1 cellular context compared by ENCODE assay signal in the genomic region with DNA sequence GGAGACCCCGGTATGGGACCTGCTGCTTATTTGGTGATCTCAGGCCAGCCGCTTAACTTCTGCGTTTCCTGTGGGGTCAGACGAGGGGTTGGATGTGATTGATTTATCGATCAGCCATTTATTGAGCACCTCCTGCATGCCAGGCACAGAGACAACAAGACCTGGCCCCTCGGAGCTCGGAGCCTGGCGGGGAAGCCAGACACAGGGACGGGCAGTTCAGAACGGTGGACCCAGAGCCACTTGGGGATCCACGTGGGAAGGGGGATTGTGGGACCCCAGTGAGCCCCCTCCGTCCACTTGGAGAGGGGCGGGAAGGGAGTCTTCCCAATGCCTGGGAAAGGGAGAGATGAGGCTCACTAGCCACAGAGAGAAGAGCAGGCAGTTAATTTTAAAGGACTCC.
TF ChIP-seq lines count a peak whose summit lies in the region.

No MANE protein-coding gene starts in this region.

TF ChIP-seq in WTC11, 78 proteins besides CTCF, POLR2A, EP300 and RAD21 (continued from another document):
- TF ChIP-seq ZNF281 (CRISPR knock-in tag; IDR thresholded peaks at IDR 0.05) (no peak), ZNF219 (CRISPR knock-in tag; IDR thresholded peaks at IDR 0.05; ENCODE audit: borderline replicate concordance) (no peak), CREB1 (CRISPR knock-in tag; IDR thresholded peaks at IDR 0.05) (no peak), ZNF423 (CRISPR knock-in tag; IDR thresholded peaks at IDR 0.05) (no peak)
- TF ChIP-seq, protein P1, sequence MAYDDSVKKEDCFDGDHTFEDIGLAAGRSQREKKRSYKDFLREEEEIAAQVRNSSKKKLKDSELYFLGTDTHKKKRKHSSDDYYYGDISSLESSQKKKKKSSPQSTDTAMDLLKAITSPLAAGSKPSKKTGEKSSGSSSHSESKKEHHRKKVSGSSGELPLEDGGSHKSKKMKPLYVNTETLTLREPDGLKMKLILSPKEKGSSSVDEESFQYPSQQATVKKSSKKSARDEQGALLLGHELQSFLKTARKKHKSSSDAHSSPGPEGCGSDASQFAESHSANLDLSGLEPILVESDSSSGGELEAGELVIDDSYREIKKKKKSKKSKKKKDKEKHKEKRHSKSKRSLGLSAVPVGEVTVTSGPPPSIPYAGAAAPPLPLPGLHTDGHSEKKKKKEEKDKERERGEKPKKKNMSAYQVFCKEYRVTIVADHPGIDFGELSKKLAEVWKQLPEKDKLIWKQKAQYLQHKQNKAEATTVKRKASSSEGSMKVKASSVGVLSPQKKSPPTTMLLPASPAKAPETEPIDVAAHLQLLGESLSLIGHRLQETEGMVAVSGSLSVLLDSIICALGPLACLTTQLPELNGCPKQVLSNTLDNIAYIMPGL (CRISPR knock-in tag; IDR thresholded peaks at IDR 0.05): no peak
TF ChIP-seq in WTC11: peak in this region for 0.
